In the genomic region with DNA sequence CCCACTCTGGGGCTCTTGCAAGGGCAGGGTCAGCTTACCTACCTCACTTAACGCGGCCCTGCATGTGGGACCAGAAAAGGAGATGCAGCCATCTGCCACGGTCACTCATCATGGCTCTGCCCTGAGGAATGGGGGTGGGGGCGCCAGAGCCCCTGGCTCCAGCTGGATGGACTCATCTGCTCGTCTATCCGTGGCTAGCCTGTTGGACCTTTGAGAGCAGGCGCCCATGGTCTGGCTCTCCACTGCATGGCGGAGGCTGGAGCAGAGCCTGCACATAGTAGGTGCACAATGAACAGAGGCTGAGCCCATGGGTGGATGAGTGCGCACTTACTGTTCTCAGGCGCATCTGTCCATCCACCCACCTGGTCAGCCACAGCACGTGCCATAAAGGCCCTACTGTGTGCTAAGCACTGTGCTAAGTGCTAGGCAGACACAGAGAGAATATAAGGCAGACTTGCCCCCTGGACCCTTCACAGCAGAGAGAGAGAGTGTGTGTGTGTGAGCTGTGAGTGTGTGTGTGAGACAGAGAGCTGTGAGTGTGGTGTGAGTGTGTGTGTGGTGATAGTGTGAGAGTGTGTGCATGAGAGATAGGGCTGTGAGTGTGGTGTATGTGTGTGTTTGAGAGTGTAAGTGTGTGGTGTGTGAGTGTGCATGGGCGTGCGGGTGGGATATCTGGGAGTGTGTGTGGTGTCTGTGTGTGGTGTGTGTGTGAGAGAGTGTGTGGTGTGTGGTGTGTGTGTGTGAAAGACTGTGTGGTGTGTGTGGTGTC, we compare ENCODE assay signal across 2 cellular contexts.
TF ChIP-seq lines count a peak whose summit lies in the region.

No MANE protein-coding gene starts in this region.

TF ChIP-seq in HEK293T, 16 proteins besides CTCF, POLR2A, EP300 and RAD21:
- TF ChIP-seq HDGF (IDR thresholded peaks at IDR 0.05; ENCODE audit: borderline replicate concordance): no peak
- TF ChIP-seq ELF4 (IDR thresholded peaks at IDR 0.05): no peak
- no peak for TF ChIP-seq SP1 (IDR thresholded peaks at IDR 0.05)
- TF ChIP-seq LEF1 (IDR thresholded peaks at IDR 0.05; ENCODE audit: borderline replicate concordance): no peak
- TF ChIP-seq ZNF384 (IDR thresholded peaks at IDR 0.05): no peak
- no peak for TF ChIP-seq CTBP1 (IDR thresholded peaks at IDR 0.05; ENCODE audit: borderline replicate concordance)
- no peak for TF ChIP-seq FOXM1 (IDR thresholded peaks at IDR 0.05; ENCODE audit: borderline replicate concordance)
- TF ChIP-seq TARDBP (IDR thresholded peaks at IDR 0.05): 0 out of 2 replicates have a peak, but pooled peaks have one; percentile 36
TF ChIP-seq in HEK293T: peak in this region for 1.

TF ChIP-seq in GM12878, 131 proteins besides CTCF, POLR2A, EP300 and RAD21:
- no peak for TF ChIP-seq CHD2 (IDR thresholded peaks at IDR 0.05; ENCODE audit: borderline replicate concordance, low read depth, low read length)
- TF ChIP-seq, protein P1, sequence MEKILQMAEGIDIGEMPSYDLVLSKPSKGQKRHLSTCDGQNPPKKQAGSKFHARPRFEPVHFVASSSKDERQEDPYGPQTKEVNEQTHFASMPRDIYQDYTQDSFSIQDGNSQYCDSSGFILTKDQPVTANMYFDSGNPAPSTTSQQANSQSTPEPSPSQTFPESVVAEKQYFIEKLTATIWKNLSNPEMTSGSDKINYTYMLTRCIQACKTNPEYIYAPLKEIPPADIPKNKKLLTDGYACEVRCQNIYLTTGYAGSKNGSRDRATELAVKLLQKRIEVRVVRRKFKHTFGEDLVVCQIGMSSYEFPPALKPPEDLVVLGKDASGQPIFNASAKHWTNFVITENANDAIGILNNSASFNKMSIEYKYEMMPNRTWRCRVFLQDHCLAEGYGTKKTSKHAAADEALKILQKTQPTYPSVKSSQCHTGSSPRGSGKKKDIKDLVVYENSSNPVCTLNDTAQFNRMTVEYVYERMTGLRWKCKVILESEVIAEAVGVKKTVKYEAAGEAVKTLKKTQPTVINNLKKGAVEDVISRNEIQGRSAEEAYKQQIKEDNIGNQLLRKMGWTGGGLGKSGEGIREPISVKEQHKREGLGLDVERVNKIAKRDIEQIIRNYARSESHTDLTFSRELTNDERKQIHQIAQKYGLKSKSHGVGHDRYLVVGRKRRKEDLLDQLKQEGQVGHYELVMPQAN (conservative IDR thresholded peaks at IDR 0.05): no peak
- no peak for TF ChIP-seq CHD1 (IDR thresholded peaks at IDR 0.05; ENCODE audit: low read depth, low read length)
- TF ChIP-seq, protein P2, sequence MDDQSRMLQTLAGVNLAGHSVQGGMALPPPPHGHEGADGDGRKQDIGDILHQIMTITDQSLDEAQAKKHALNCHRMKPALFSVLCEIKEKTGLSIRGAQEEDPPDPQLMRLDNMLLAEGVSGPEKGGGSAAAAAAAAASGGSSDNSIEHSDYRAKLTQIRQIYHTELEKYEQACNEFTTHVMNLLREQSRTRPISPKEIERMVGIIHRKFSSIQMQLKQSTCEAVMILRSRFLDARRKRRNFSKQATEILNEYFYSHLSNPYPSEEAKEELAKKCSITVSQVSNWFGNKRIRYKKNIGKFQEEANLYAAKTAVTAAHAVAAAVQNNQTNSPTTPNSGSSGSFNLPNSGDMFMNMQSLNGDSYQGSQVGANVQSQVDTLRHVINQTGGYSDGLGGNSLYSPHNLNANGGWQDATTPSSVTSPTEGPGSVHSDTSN (IDR thresholded peaks at IDR 0.05; ENCODE audit: insufficient replicate concordance, low read depth, low read length): no peak
- peak; percentile 91 for TF ChIP-seq DPF2 (IDR thresholded peaks at IDR 0.05)
- TF ChIP-seq, protein P3, sequence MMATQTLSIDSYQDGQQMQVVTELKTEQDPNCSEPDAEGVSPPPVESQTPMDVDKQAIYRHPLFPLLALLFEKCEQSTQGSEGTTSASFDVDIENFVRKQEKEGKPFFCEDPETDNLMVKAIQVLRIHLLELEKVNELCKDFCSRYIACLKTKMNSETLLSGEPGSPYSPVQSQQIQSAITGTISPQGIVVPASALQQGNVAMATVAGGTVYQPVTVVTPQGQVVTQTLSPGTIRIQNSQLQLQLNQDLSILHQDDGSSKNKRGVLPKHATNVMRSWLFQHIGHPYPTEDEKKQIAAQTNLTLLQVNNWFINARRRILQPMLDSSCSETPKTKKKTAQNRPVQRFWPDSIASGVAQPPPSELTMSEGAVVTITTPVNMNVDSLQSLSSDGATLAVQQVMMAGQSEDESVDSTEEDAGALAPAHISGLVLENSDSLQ (IDR thresholded peaks at IDR 0.05): no peak
- TF ChIP-seq KDM1A (IDR thresholded peaks at IDR 0.05; ENCODE audit: borderline replicate concordance): no peak
- TF ChIP-seq BMI1 (IDR thresholded peaks at IDR 0.05; ENCODE audit: borderline replicate concordance): peak; percentile 29; the same call in 1 of the 2 replicates
- TF ChIP-seq BHLHE40 (IDR thresholded peaks at IDR 0.05; ENCODE audit: borderline replicate concordance in 1 of 2, low read depth in 2 of 2, low read length in 1 of 2): 0 out of 4 replicates have a peak, but pooled peaks of 1 of the 2 experiments have one; percentile 9
- no peak for TF ChIP-seq POU2F2 (IDR thresholded peaks at IDR 0.05; ENCODE audit: borderline replicate concordance, low read depth, low read length)
- no peak for TF ChIP-seq TCF3 (IDR thresholded peaks at IDR 0.05; ENCODE audit: borderline replicate concordance, insufficient read depth, low read depth, low read length)
